Comparison of ENCODE assay signal across 18 cellular contexts in genomic region chr10:99784731-99785441, GRCh38. TPM values are rescaled to one million over a fixed set of nuclear protein-coding genes. Genes with fewer than 3 reads are reported as not detected.
DNase-seq lines count a peak whose midpoint lies in the region; ATAC-seq, FAIRE-seq and TF ChIP-seq lines count a peak whose summit lies in the region.
"Had no signal": no experiment of that assay in that cellular context is flagged by ENCODE, and none has a peak within 500 bp of the region (broad histone marks: within the 10 kb centered on the region; RNA-seq: fewer than 3 reads in every experiment).

No MANE protein-coding gene starts in this region.

- no peak for TF ChIP-seq EP300 in K562 (IDR thresholded peaks at IDR 0.05; ENCODE audit: low read length)

- H3K4me2 ChIP-seq in mammary epithelial cell (ENCODE audit: insufficient read depth, low read depth, low read length) (no peak overlapping the region), K562 (ENCODE audit: insufficient read depth, low read length) (no peak overlapping the region)

- no TSS peak for BruUV-seq in MCF 10A (replicated peaks; lab: Mats Ljungman, UMichigan)
- no TSS peak for BruUV-seq in mammary epithelial cell (replicated peaks; lab: Mats Ljungman, UMichigan)
- no TSS peak for BruUV-seq in K562 (replicated peaks; lab: Mats Ljungman, UMichigan)

- dilution Hi-C loops in mammary epithelial cell (cut with HindIII; ENCODE audit: low sequenced_read_pairs) = no loop called here

- no peak for TF ChIP-seq RAD21 in K562 (CRISPR knock-in tag; conservative IDR thresholded peaks at IDR 0.05 in 1 of 2, IDR thresholded peaks at IDR 0.05 in 1 of 2)

- TF ChIP-seq CTCF in MCF 10A (IDR thresholded peaks at IDR 0.05; ENCODE audit: unreplicated experiment) (no peak), mammary epithelial cell (conservative IDR thresholded peaks at IDR 0.05 in 1 of 2, IDR thresholded peaks at IDR 0.05 in 1 of 2; ENCODE audit: extremely low read depth in 1 of 2, insufficient read depth in 1 of 2, low read depth in 1 of 2, low read length in 2 of 2) (no peak), K562 (IDR thresholded peaks at IDR 0.05 in 2 of 3, conservative IDR thresholded peaks at IDR 0.05 in 1 of 3; ENCODE audit: insufficient read depth in 2 of 3, low read depth in 1 of 3, low read length in 3 of 3) (no peak), lower leg skin (IDR thresholded peaks at IDR 0.05) (no peak)

- H3K9me3 ChIP-seq in mammary epithelial cell (replicated peaks; ENCODE audit: insufficient read depth, low read length) (no peaks in the 10 kb centered on the region), K562 (replicated peaks; ENCODE audit: control insufficient read depth, insufficient read depth, low read depth, low read length) (no peaks in the 10 kb centered on the region)
- H3K9me3 ChIP-seq: thoracic aorta had no signal

- in situ Hi-C loops in mammary epithelial cell (cut with MboI; ENCODE audit: low sequenced_read_pairs in 2 of 2) (no loop called here), K562 (cut with MboI) (no loop called here)

- intact Hi-C loops in MCF 10A (cut with micrococcal nuclease) (no loop called here), mammary epithelial cell (cut with micrococcal nuclease) (no loop called here), K562 (cut with micrococcal nuclease) (no loop called here), lower leg skin (cut with DNase I; ENCODE audit: low total_unique reads) (no loop called here)

- H3K4me3 ChIP-seq in mammary epithelial cell (replicated peaks in 1 of 3; ENCODE audit: insufficient read depth in 1 of 3, low read depth in 2 of 3, low read length in 3 of 3) = no peak overlapping the region
- no peak overlapping the region for H3K4me3 ChIP-seq in K562
- H3K4me3 ChIP-seq in lower leg skin (ENCODE audit: low read depth, poor library complexity, severe bottlenecking) = no peak overlapping the region
- H3K4me3 ChIP-seq: GM12878, thoracic aorta had no signal

- CTCF ChIA-PET in MCF 10A (lab: Yijun Ruan, JAX) (interaction anchor here (0.7 to 1.6 kb wide), 2 partner anchors 61 to 395 kb away, joined by 3 to 7 read pairs; no protein-coding TSS in a partner anchor), mammary epithelial cell (lab: Charles Lee; ENCODE audit: low non-redundant PET) (no interaction called here), K562 (lab: Yijun Ruan, JAX; ENCODE audit: low intra/inter-chr PET ratio) (no interaction called here)

- H2AFZ ChIP-seq in mammary epithelial cell (ENCODE audit: low read depth, low read length) = no peak overlapping the region
- peak overlapping the region; percentile 69 for H2AFZ ChIP-seq in K562 (ENCODE audit: low read depth, low read length)

- H3K9me1 ChIP-seq in K562 (ENCODE audit: control insufficient read depth, insufficient read depth, low read length) = no peaks in the 10 kb centered on the region

- H3K36me3 ChIP-seq in mammary epithelial cell (ENCODE audit: insufficient read depth, low read length) = no peaks in the 10 kb centered on the region
- H3K36me3 ChIP-seq in K562 (ENCODE audit: control insufficient read depth, insufficient read depth, low read length) = no peaks in the 10 kb centered on the region
- H3K36me3 ChIP-seq: thoracic aorta had no signal

- ATAC-seq in K562 (peak; percentile 68; the same call in 2 of the 3 replicates), left lobe of liver (peak; percentile 19)
- ATAC-seq: activated T-cell treated with anti-CD3 and anti-CD28 coated beads, Interleukin-2, amount 50 U/mL, for 4 hours; effector memory CD8-positive, alpha-beta T cell; GM12878 had no signal

- peak overlapping the region; percentile 62 for H3K4me3 Mint-ChIP-seq in MCF 10A (ENCODE audit: unreplicated experiment)
- H3K4me3 Mint-ChIP-seq: activated naive CD8-positive, alpha-beta T cell; activated T-cell treated with anti-CD3 and anti-CD28 coated beads, Interleukin-2, amount 50 U/mL, for 4 hours; CD4-positive, CD25-positive, alpha-beta regulatory T cell; effector memory CD8-positive, alpha-beta T cell had no signal

- peak; percentile 49 for FAIRE-seq in K562 (lab: Jason Lieb, UNC)
- FAIRE-seq: frontal cortex, GM12878 had no signal

- POLR2A ChIA-PET in MCF 10A (lab: Yijun Ruan, JAX) = interaction anchor here (1.0 to 2.7 kb wide), 4 partner anchors 16 to 53 kb away, joined by 3 to 22 read pairs (median 6); partner anchors contain the start of genes COX15 and CUTC
- POLR2A ChIA-PET in K562 (lab: Yijun Ruan, JAX) = no interaction called here

- H3K4me1 ChIP-seq in mammary epithelial cell (ENCODE audit: insufficient read depth, low read length) (peaks cover 69% of the 10 kb centered on the region), K562 (replicated peaks in 1 of 2; ENCODE audit: control insufficient read depth in 2 of 2, insufficient read depth in 2 of 2, low read length in 2 of 2) (peaks cover 6 to 12% of the 10 kb centered on the region in 2 experiments; a peak in 3 of 5 replicates)

- H4K20me1 ChIP-seq in mammary epithelial cell (ENCODE audit: insufficient read depth, low read length) (no peaks in the 10 kb centered on the region), K562 (replicated peaks; ENCODE audit: control insufficient read depth, insufficient read depth, low read length) (no peaks in the 10 kb centered on the region)

- peak overlapping the region; percentile 76 for H3K27ac Mint-ChIP-seq in MCF 10A (ENCODE audit: low read depth, unreplicated experiment)
- H3K27ac Mint-ChIP-seq: activated naive CD8-positive, alpha-beta T cell; CD4-positive, CD25-positive, alpha-beta regulatory T cell; effector memory CD8-positive, alpha-beta T cell had no signal

- H3K9ac ChIP-seq in mammary epithelial cell (ENCODE audit: insufficient read depth, low read length) = no peak overlapping the region
- H3K9ac ChIP-seq in K562 (ENCODE audit: insufficient read depth in 1 of 2, low read depth in 2 of 2, low read length in 2 of 2) = no peak overlapping the region

- H3K36me3 Mint-ChIP-seq in MCF 10A (ENCODE audit: insufficient read depth, unreplicated experiment) = peaks cover 20% of the 10 kb centered on the region

- H3K27me3 ChIP-seq in mammary epithelial cell (ENCODE audit: insufficient read depth, low read length) (no peaks in the 10 kb centered on the region), K562 (ENCODE audit: control insufficient read depth in 2 of 2, insufficient read depth in 2 of 2, low read length in 2 of 2) (no peaks in the 10 kb centered on the region; a peak in 1 of 5 replicates)

- H3K79me2 ChIP-seq in mammary epithelial cell (ENCODE audit: insufficient read depth, low read length) (no peaks in the 10 kb centered on the region), K562 (ENCODE audit: control insufficient read depth, insufficient read depth, low read length) (no peaks in the 10 kb centered on the region)

- no peak for TF ChIP-seq POLR2A in K562 (conservative IDR thresholded peaks at IDR 0.05)
- TF ChIP-seq POLR2A in lower leg skin (IDR thresholded peaks at IDR 0.05) = no peak

- H3K27me3 Mint-ChIP-seq in MCF 10A (ENCODE audit: insufficient read depth, unreplicated experiment) = no peaks in the 10 kb centered on the region
- H3K27me3 Mint-ChIP-seq: activated naive CD8-positive, alpha-beta T cell had no signal

- H3K27ac ChIP-seq in mammary epithelial cell (ENCODE audit: insufficient read depth, low read depth, low read length) = no peak overlapping the region
- H3K27ac ChIP-seq in K562 (ENCODE audit: extremely low read depth, low read depth, low read length) = 0 out of 3 replicates have a peak overlapping the region, but pooled peaks have one; percentile 5
- H3K27ac ChIP-seq: thoracic aorta had no signal

- peaks cover 44% of the 10 kb centered on the region for H3K4me1 Mint-ChIP-seq in MCF 10A (ENCODE audit: insufficient read depth, unreplicated experiment)

- 58% methylated on average over 5 of the region's 6 CpGs for WGBS in mammary epithelial cell (ENCODE audit: low coverage, missing lambda C conversion rate)
- 19% methylated on average over 5 of the region's 6 CpGs for WGBS in K562 (ENCODE audit: insufficient coverage, low coverage, missing lambda C conversion rate)
- WGBS in lower leg skin, 2 donors = 77 to 79% methylated on average over 6 of the region's 6 CpGs

- DNase-seq in MCF 10A (ENCODE audit: unreplicated experiment) (peak; percentile 63), mammary epithelial cell (no peak), K562 (ENCODE audit: extremely low read depth in 1 of 4, low spot score in 3 of 4) (peak in 2 of 4 experiments; percentile 32 to 37), left lobe of liver (ENCODE audit: low spot score) (no peak), lower leg skin (ENCODE audit: low spot score in 2 of 2) (no peak), GOT3 (lab: John Stamatoyannopoulos, UW) (no peak), T-helper 2 cell (no peak)
- no peak for DNase-seq in stimulated activated CD4-positive, alpha-beta T cell treated with anti-CD3 and anti-CD28 coated beads, Interleukin-4, amount 100 ng/mL, for 24 hours
- DNase-seq: 8988T; activated CD4-positive, alpha-beta T cell treated with anti-CD3 and anti-CD28 coated beads, Interleukin-2, amount 50 U/mL, for 48 hours; activated T-cell treated with anti-CD3 and anti-CD28 coated beads, Interleukin-2, amount 50 U/mL, for 4 hours; CD4-positive, CD25-positive, alpha-beta regulatory T cell; effector memory CD8-positive, alpha-beta T cell; NCI-H1417 treated with DMSO at 0.1 percent for 48 hours had no signal

- no peaks in the 10 kb centered on the region for H3K9me3 Mint-ChIP-seq in MCF 10A (ENCODE audit: unreplicated experiment)
- H3K9me3 Mint-ChIP-seq: activated T-cell treated with anti-CD3 and anti-CD28 coated beads, Interleukin-2, amount 50 U/mL, for 4 hours; effector memory CD8-positive, alpha-beta T cell had no signal

RNA-seq across cellular contexts. Expression of gene ABCC2, which starts 2.4 kb away (rescaled TPM):
- total RNA-seq in MCF 10A (2022) (6.3 and 7.4 TPM in 2 replicates), mammary epithelial cell (under 1 TPM; 0.66 to 0.83 TPM), K562 (2014; rRNA removed) (0.05 and 0.24 TPM in 2 replicates), K562 (2014; rRNA removed; fragmentation: Illumina TruSeq; extraction: Trizol) (0.11 and 0.19 TPM in 2 replicates), K562 (2015; rRNA removed; fragmentation: Illumina TruSeq; extraction: Trizol) (0.11 and 0.18 TPM in 2 replicates), K562 (2021) (0.11 and 0.34 TPM in 2 replicates), left lobe of liver (254 TPM), lower leg skin (1 to 10 TPM in 3 of 4 donors, under 1 TPM in 1; 0.46 to 2.0 (median 1.9) TPM)
- polyA plus RNA-seq in mammary epithelial cell (0.76 TPM), K562 (2011; rRNA removed) (0.14 and 0.22 TPM in 2 replicates), K562 (2014; fragmentation: Illumina TruSeq; extraction: Trizol) (0.09 and 0.17 TPM in 2 replicates), K562 (2014; fragmentation: Nextera tagmentation; extraction: Ambion mirVana) (under 1 TPM in 1 of 2 experiments, not detected in 1; 0.03 TPM), K562 (2014; rRNA removed) (0.04 TPM in 1 of 2 replicates, not detected in the other)
- 6.7 TPM for polyA minus RNA-seq in mammary epithelial cell
- 0.86 and 1.1 TPM in 2 replicates for total RNA-seq in K562 (2011; cell fraction: chromatin; rRNA removed; ENCODE audit: low replicate concordance)
- 0.13 and 0.17 TPM in 2 replicates for total RNA-seq in K562 (2011; cell fraction: nucleolus; rRNA removed)
- total RNA-seq in K562 (2011; cell fraction: nucleoplasm; rRNA removed) = 0.07 TPM in 1 of 2 replicates, not detected in the other
- polyA plus RNA-seq in K562 (2011; cell fraction: cytosol; rRNA removed) = 0.16 and 0.21 TPM in 2 replicates
- polyA plus RNA-seq in K562 (2011; cell fraction: nucleus; rRNA removed) = 0.60 and 0.66 TPM in 2 replicates
- polyA plus RNA-seq in K562 (2012) = 0.07 and 0.08 TPM in 2 replicates
- polyA minus RNA-seq in K562 (2011; rRNA and poly(A)+ RNA removed) = 0.21 and 0.39 TPM in 2 replicates
- 2.1 and 2.8 TPM in 2 replicates for polyA minus RNA-seq in K562 (2011; cell fraction: cytosol; rRNA and poly(A)+ RNA removed)
- 0.67 and 0.81 TPM in 2 replicates for polyA minus RNA-seq in K562 (2011; cell fraction: nucleus; rRNA and poly(A)+ RNA removed)

RNA-seq across cellular contexts. Expression of gene CUTC, which starts 52.9 kb away (rescaled TPM):
- total RNA-seq in MCF 10A (2022) (11.9 and 15.0 TPM in 2 replicates), mammary epithelial cell (10 to 100 TPM in 1 of 2 donors, 1 to 10 TPM in 1; 8.2 to 14.7 TPM), K562 (2014; rRNA removed) (16.7 and 23.4 TPM in 2 replicates), K562 (2014; rRNA removed; fragmentation: Illumina TruSeq; extraction: Trizol) (32.3 and 34.7 TPM in 2 replicates), K562 (2015; rRNA removed; fragmentation: Illumina TruSeq; extraction: Trizol) (27.3 and 30.3 TPM in 2 replicates), K562 (2021) (18.6 and 21.6 TPM in 2 replicates), left lobe of liver (15.9 TPM), lower leg skin (10 to 100 TPM; 13.4 to 21.6 (median 20.8) TPM)
- polyA plus RNA-seq in mammary epithelial cell (16.7 TPM), K562 (2011; rRNA removed) (38.8 and 49.0 TPM in 2 replicates), K562 (2014; fragmentation: Illumina TruSeq; extraction: Trizol) (30.1 and 34.7 TPM in 2 replicates), K562 (2014; fragmentation: Nextera tagmentation; extraction: Ambion mirVana) (10 to 100 TPM; 47.5 to 69.3 TPM), K562 (2014; rRNA removed) (35.4 and 36.0 TPM in 2 replicates)
- 31.8 TPM for polyA minus RNA-seq in mammary epithelial cell
- total RNA-seq in K562 (2011; cell fraction: chromatin; rRNA removed; ENCODE audit: low replicate concordance) = 16.0 and 22.1 TPM in 2 replicates
- total RNA-seq in K562 (2011; cell fraction: nucleolus; rRNA removed) = 7.2 and 11.4 TPM in 2 replicates
- 13.0 and 13.9 TPM in 2 replicates for total RNA-seq in K562 (2011; cell fraction: nucleoplasm; rRNA removed)
- 14.0 and 27.7 TPM in 2 replicates for polyA plus RNA-seq in K562 (2011; cell fraction: cytosol; rRNA removed)
- polyA plus RNA-seq in K562 (2011; cell fraction: nucleus; rRNA removed) = 14.7 and 19.7 TPM in 2 replicates
- polyA plus RNA-seq in K562 (2012) = 17.6 and 26.0 TPM in 2 replicates
- polyA minus RNA-seq in K562 (2011; rRNA and poly(A)+ RNA removed) = 30.4 and 40.7 TPM in 2 replicates
- polyA minus RNA-seq in K562 (2011; cell fraction: cytosol; rRNA and poly(A)+ RNA removed) = 9.6 and 11.0 TPM in 2 replicates
- 9.3 and 17.5 TPM in 2 replicates for polyA minus RNA-seq in K562 (2011; cell fraction: nucleus; rRNA and poly(A)+ RNA removed)

RNA-seq across cellular contexts. Expression of gene COX15, which starts 53.0 kb away (rescaled TPM):
- total RNA-seq in MCF 10A (2022) = 50.7 and 55.3 TPM in 2 replicates
- 10 to 100 TPM; 26.5 to 29.5 TPM for total RNA-seq in mammary epithelial cell
- 19.0 TPM for polyA plus RNA-seq in mammary epithelial cell
- 24.4 TPM for polyA minus RNA-seq in mammary epithelial cell
- 12.4 and 24.7 TPM in 2 replicates for total RNA-seq in K562 (2011; cell fraction: chromatin; rRNA removed; ENCODE audit: low replicate concordance)
- total RNA-seq in K562 (2011; cell fraction: nucleolus; rRNA removed) = 10.5 and 11.8 TPM in 2 replicates
- 16.9 and 26.6 TPM in 2 replicates for total RNA-seq in K562 (2011; cell fraction: nucleoplasm; rRNA removed)
- 18.2 and 20.0 TPM in 2 replicates for total RNA-seq in K562 (2014; rRNA removed)
- 23.7 and 25.4 TPM in 2 replicates for total RNA-seq in K562 (2014; rRNA removed; fragmentation: Illumina TruSeq; extraction: Trizol)
- 18.1 and 19.1 TPM in 2 replicates for total RNA-seq in K562 (2015; rRNA removed; fragmentation: Illumina TruSeq; extraction: Trizol)
- 26.5 and 28.2 TPM in 2 replicates for total RNA-seq in K562 (2021)
- polyA plus RNA-seq in K562 (2011; rRNA removed) = 19.1 and 23.9 TPM in 2 replicates
- polyA plus RNA-seq in K562 (2011; cell fraction: cytosol; rRNA removed) = 9.2 and 12.2 TPM in 2 replicates
- 15.9 and 17.6 TPM in 2 replicates for polyA plus RNA-seq in K562 (2011; cell fraction: nucleus; rRNA removed)
- polyA plus RNA-seq in K562 (2012) = 22.1 and 23.4 TPM in 2 replicates
- polyA plus RNA-seq in K562 (2014; fragmentation: Illumina TruSeq; extraction: Trizol) = 24.4 and 25.7 TPM in 2 replicates
- polyA plus RNA-seq in K562 (2014; fragmentation: Nextera tagmentation; extraction: Ambion mirVana) = 10 to 100 TPM; 44.4 to 45.1 TPM
- polyA plus RNA-seq in K562 (2014; rRNA removed) = 15.0 and 17.4 TPM in 2 replicates
- polyA minus RNA-seq in K562 (2011; rRNA and poly(A)+ RNA removed) = 16.1 and 23.9 TPM in 2 replicates
- 9.1 and 12.5 TPM in 2 replicates for polyA minus RNA-seq in K562 (2011; cell fraction: cytosol; rRNA and poly(A)+ RNA removed)
- polyA minus RNA-seq in K562 (2011; cell fraction: nucleus; rRNA and poly(A)+ RNA removed) = 5.3 and 6.4 TPM in 2 replicates
- total RNA-seq in left lobe of liver = 22.1 TPM
- total RNA-seq in lower leg skin = 10 to 100 TPM; 22.1 to 29.0 (median 24.4) TPM

Comparison
In these comparisons a context has a peak if more than half of its experiments do, and no peak if none do; other contexts are left out.
1. RNA of gene ABCC2, which starts 2.4 kb away (total RNA-seq): 254 TPM in left lobe of liver (single experiment); 6.3 to 7.4 TPM in MCF 10A, 0.46 to 2.0 TPM in lower leg skin, 0.66 to 0.83 TPM in mammary epithelial cell and 0.05 to 1.1 TPM in K562; every median in the first group is over 10 times any median in the second.